ENCODE assay signal across 1 cellular context in genomic region chr5:53100606-53101005, GRCh38.
TF ChIP-seq lines count a peak whose summit lies in the region.

No MANE protein-coding gene starts in this region.

TF ChIP-seq in GM23338, 12 proteins besides CTCF, POLR2A, EP300 and RAD21 (continued from another document):
- TF ChIP-seq, protein P1, sequence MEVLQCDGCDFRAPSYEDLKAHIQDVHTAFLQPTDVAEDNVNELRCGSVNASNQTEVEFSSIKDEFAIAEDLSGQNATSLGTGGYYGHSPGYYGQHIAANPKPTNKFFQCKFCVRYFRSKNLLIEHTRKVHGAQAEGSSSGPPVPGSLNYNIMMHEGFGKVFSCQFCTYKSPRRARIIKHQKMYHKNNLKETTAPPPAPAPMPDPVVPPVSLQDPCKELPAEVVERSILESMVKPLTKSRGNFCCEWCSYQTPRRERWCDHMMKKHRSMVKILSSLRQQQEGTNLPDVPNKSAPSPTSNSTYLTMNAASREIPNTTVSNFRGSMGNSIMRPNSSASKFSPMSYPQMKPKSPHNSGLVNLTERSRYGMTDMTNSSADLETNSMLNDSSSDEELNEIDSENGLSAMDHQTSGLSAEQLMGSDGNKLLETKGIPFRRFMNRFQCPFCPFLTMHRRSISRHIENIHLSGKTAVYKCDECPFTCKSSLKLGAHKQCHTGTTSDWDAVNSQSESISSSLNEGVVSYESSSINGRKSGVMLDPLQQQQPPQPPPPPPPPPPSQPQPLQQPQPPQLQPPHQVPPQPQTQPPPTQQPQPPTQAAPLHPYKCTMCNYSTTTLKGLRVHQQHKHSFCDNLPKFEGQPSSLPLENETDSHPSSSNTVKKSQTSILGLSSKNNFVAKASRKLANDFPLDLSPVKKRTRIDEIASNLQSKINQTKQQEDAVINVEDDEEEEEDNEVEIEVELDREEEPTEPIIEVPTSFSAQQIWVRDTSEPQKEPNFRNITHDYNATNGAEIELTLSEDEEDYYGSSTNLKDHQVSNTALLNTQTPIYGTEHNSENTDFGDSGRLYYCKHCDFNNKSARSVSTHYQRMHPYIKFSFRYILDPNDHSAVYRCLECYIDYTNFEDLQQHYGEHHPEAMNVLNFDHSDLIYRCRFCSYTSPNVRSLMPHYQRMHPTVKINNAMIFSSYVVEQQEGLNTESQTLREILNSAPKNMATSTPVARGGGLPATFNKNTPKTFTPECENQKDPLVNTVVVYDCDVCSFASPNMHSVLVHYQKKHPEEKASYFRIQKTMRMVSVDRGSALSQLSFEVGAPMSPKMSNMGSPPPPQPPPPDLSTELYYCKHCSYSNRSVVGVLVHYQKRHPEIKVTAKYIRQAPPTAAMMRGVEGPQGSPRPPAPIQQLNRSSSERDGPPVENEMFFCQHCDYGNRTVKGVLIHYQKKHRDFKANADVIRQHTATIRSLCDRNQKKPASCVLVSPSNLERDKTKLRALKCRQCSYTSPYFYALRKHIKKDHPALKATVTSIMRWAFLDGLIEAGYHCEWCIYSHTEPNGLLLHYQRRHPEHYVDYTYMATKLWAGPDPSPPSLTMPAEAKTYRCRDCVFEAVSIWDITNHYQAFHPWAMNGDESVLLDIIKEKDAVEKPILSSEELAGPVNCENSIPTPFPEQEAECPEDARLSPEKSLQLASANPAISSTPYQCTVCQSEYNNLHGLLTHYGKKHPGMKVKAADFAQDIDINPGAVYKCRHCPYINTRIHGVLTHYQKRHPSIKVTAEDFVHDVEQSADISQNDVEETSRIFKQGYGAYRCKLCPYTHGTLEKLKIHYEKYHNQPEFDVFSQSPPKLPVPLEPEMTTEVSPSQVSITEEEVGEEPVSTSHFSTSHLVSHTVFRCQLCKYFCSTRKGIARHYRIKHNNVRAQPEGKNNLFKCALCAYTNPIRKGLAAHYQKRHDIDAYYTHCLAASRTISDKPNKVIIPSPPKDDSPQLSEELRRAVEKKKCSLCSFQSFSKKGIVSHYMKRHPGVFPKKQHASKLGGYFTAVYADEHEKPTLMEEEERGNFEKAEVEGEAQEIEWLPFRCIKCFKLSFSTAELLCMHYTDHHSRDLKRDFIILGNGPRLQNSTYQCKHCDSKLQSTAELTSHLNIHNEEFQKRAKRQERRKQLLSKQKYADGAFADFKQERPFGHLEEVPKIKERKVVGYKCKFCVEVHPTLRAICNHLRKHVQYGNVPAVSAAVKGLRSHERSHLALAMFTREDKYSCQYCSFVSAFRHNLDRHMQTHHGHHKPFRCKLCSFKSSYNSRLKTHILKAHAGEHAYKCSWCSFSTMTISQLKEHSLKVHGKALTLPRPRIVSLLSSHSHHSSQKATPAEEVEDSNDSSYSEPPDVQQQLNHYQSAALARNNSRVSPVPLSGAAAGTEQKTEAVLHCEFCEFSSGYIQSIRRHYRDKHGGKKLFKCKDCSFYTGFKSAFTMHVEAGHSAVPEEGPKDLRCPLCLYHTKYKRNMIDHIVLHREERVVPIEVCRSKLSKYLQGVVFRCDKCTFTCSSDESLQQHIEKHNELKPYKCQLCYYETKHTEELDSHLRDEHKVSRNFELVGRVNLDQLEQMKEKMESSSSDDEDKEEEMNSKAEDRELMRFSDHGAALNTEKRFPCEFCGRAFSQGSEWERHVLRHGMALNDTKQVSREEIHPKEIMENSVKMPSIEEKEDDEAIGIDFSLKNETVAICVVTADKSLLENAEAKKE (CRISPR knock-in tag; IDR thresholded peaks at IDR 0.05): no peak
- no peak for TF ChIP-seq ZNF114 (CRISPR knock-in tag; IDR thresholded peaks at IDR 0.05)
- TF ChIP-seq, protein P2, sequence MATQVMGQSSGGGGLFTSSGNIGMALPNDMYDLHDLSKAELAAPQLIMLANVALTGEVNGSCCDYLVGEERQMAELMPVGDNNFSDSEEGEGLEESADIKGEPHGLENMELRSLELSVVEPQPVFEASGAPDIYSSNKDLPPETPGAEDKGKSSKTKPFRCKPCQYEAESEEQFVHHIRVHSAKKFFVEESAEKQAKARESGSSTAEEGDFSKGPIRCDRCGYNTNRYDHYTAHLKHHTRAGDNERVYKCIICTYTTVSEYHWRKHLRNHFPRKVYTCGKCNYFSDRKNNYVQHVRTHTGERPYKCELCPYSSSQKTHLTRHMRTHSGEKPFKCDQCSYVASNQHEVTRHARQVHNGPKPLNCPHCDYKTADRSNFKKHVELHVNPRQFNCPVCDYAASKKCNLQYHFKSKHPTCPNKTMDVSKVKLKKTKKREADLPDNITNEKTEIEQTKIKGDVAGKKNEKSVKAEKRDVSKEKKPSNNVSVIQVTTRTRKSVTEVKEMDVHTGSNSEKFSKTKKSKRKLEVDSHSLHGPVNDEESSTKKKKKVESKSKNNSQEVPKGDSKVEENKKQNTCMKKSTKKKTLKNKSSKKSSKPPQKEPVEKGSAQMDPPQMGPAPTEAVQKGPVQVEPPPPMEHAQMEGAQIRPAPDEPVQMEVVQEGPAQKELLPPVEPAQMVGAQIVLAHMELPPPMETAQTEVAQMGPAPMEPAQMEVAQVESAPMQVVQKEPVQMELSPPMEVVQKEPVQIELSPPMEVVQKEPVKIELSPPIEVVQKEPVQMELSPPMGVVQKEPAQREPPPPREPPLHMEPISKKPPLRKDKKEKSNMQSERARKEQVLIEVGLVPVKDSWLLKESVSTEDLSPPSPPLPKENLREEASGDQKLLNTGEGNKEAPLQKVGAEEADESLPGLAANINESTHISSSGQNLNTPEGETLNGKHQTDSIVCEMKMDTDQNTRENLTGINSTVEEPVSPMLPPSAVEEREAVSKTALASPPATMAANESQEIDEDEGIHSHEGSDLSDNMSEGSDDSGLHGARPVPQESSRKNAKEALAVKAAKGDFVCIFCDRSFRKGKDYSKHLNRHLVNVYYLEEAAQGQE (IDR thresholded peaks at IDR 0.05; ENCODE audit: unreplicated experiment): no peak
- TF ChIP-seq POLR2AphosphoS5 (IDR thresholded peaks at IDR 0.05; ENCODE audit: low read depth): no peak
- TF ChIP-seq ZNF331 (CRISPR knock-in tag; IDR thresholded peaks at IDR 0.05; ENCODE audit: low read depth): no peak
- no peak for TF ChIP-seq EZH2phosphoT487 (IDR thresholded peaks at IDR 0.05; ENCODE audit: unreplicated experiment)
- TF ChIP-seq EZH2 (IDR thresholded peaks at IDR 0.05; ENCODE audit: low read depth, unreplicated experiment): no peak
- TF ChIP-seq JUNB (IDR thresholded peaks at IDR 0.05; ENCODE audit: unreplicated experiment): no peak
